9 cellular contexts compared by ENCODE assay signal in the genomic region with DNA sequence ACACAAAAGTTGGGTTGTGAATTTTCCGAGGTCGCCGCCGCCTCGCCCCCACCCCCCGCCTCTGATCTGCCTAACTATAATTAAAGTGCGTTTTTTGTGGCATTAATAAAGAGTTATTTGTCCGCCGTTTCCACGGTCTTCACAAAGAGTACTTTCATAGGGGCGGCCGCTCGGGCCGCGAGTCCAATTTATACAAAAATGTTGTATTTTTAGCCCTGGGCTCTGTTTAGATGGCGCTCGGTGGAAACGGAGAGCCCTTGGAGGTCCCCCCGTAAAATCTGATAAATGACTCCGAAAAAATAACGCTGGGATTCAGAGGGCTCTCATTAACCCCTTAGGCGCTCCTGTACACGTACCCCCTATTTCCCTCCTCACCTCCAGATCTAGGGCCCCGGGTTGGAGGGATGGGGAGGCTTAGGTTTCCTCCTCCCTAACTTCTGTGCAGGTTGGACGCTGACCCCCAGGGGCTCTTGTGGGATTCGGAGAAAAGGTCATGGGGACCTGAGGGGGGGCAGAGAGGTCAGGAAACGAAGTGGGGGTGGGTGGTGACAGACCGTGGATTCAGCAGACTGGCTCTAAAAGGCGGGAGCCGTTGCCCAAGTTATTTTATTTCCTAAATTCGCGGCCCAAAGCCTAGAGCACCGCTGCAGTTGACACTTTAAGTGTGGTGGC. TPM values are rescaled to one million over a fixed set of nuclear protein-coding genes. Genes with fewer than 3 reads are reported as not detected.
DNase-seq lines count a peak whose midpoint lies in the region; ATAC-seq and TF ChIP-seq lines count a peak whose summit lies in the region.
"Had no signal": no experiment of that assay in that cellular context is flagged by ENCODE, and none has a peak within 500 bp of the region (broad histone marks: within the 10 kb centered on the region; RNA-seq: fewer than 3 reads in every experiment).

No MANE protein-coding gene starts in this region.

- no peaks in the 10 kb centered on the region for H3K9me3 Mint-ChIP-seq in activated naive CD4-positive, alpha-beta T cell treated with anti-CD3 and anti-CD28 coated beads for 36 hours
- H3K9me3 Mint-ChIP-seq in central memory CD8-positive, alpha-beta T cell, result no peaks in the 10 kb centered on the region

- ATAC-seq in central memory CD8-positive, alpha-beta T cell (replicated peaks; ENCODE audit: extremely low read depth, poor library complexity, severe bottlenecking), result no peak
- ATAC-seq in upper lobe of right lung, result no peak
- ATAC-seq in GM19452 (IDR thresholded peaks at IDR 0.05; ENCODE audit: unreplicated experiment), result no peak

- H3K4me1 Mint-ChIP-seq in activated naive CD4-positive, alpha-beta T cell treated with anti-CD3 and anti-CD28 coated beads for 36 hours (ENCODE audit: low read depth), result peaks cover 48% of the 10 kb centered on the region
- peaks cover 42% of the 10 kb centered on the region for H3K4me1 Mint-ChIP-seq in central memory CD8-positive, alpha-beta T cell

- H3K36me3 Mint-ChIP-seq in activated naive CD4-positive, alpha-beta T cell treated with anti-CD3 and anti-CD28 coated beads for 36 hours (ENCODE audit: low read depth), result no peaks in the 10 kb centered on the region
- peaks cover 4% of the 10 kb centered on the region for H3K36me3 Mint-ChIP-seq in central memory CD8-positive, alpha-beta T cell (ENCODE audit: insufficient read depth)

- H3K4me3 Mint-ChIP-seq in activated naive CD4-positive, alpha-beta T cell treated with anti-CD3 and anti-CD28 coated beads for 36 hours, result peak overlapping the region; percentile 26
- peak overlapping the region; percentile 72 for H3K4me3 Mint-ChIP-seq in central memory CD8-positive, alpha-beta T cell

- intact Hi-C loops in activated naive CD4-positive, alpha-beta T cell treated with anti-CD3 and anti-CD28 coated beads for 36 hours (cut with micrococcal nuclease), result loop anchor here (5.0 kb wide), 3 partner anchors 343 to 772 kb away; partner anchors contain the start of gene EMX1
- intact Hi-C loops in upper lobe of right lung (cut with DNase I), result loop anchor here (10.0 kb wide), 1 partner anchor 221 kb away; no protein-coding TSS in a partner anchor

- no peak for DNase-seq in activated naive CD4-positive, alpha-beta T cell treated with anti-CD3 and anti-CD28 coated beads for 36 hours
- no peak for DNase-seq in activated naive CD4-positive, alpha-beta T cell treated with Interleukin-2 at 50 U/mL for 16 hours
- no peak for DNase-seq in central memory CD8-positive, alpha-beta T cell (ENCODE audit: low spot score in 2 of 2)
- peak; percentile 20 for DNase-seq in upper lobe of right lung
- no peak for DNase-seq in NCI-H446 (lab: John Stamatoyannopoulos, UW)
- no peak for DNase-seq in NCI-H524 (lab: John Stamatoyannopoulos, UW)
- DNase-seq: SHP77 had no signal

- H3K27ac ChIP-seq in mesodermal cell (ENCODE audit: low read depth, low read length, severe bottlenecking), result no peak overlapping the region
- H3K27ac ChIP-seq in upper lobe of right lung, result no peak overlapping the region

- H3K27me3 ChIP-seq in upper lobe of right lung, result peaks cover 74% of the 10 kb centered on the region

- H3K9me3 ChIP-seq in mesodermal cell (ENCODE audit: control insufficient read depth, low read length) (peaks cover 10% of the 10 kb centered on the region), upper lobe of right lung (no peaks in the 10 kb centered on the region)

- 0 to 1% methylated on average over 13 to 18 of the region's 33 CpGs for WGBS in mesodermal cell (ENCODE audit: insufficient coverage in 2 of 2), 2 experiments

- no peak for TF ChIP-seq CTCF in upper lobe of right lung (IDR thresholded peaks at IDR 0.05)

- H3K4me3 ChIP-seq in mesodermal cell (ENCODE audit: extremely low read depth, insufficient read depth, low read length, poor library complexity, severe bottlenecking), result peak overlapping the region; percentile 33
- H3K4me3 ChIP-seq in upper lobe of right lung, result peak overlapping the region; percentile 46

- H3K27me3 Mint-ChIP-seq in activated naive CD4-positive, alpha-beta T cell treated with anti-CD3 and anti-CD28 coated beads for 36 hours (ENCODE audit: low read depth), result peaks cover 76% of the 10 kb centered on the region
- peaks cover 88% of the 10 kb centered on the region for H3K27me3 Mint-ChIP-seq in central memory CD8-positive, alpha-beta T cell

- H3K4me1 ChIP-seq in mesodermal cell (ENCODE audit: control insufficient read depth, insufficient read depth, low read length, poor library complexity, severe bottlenecking), result peaks cover 12% of the 10 kb centered on the region
- H3K4me1 ChIP-seq in upper lobe of right lung, result peaks cover 66% of the 10 kb centered on the region

- no peaks in the 10 kb centered on the region for H3K36me3 ChIP-seq in mesodermal cell (ENCODE audit: control insufficient read depth, insufficient read depth, low read length)
- H3K36me3 ChIP-seq in upper lobe of right lung, result no peaks in the 10 kb centered on the region

- CTCF ChIA-PET in activated naive CD4-positive, alpha-beta T cell treated with anti-CD3 and anti-CD28 coated beads for 36 hours (lab: Charles Lee), result no interaction called here

- H3K27ac Mint-ChIP-seq in activated naive CD4-positive, alpha-beta T cell treated with anti-CD3 and anti-CD28 coated beads for 36 hours, result no peak overlapping the region
- no peak overlapping the region for H3K27ac Mint-ChIP-seq in central memory CD8-positive, alpha-beta T cell (ENCODE audit: low read depth)

RNA-seq across cellular contexts. Expression of gene CYP26B1, which starts 1.9 kb away (rescaled TPM):
- not detected for total RNA-seq in activated naive CD4-positive, alpha-beta T cell treated with anti-CD3 and anti-CD28 coated beads for 36 hours
- polyA plus RNA-seq in mesodermal cell (2013, experiment 1 of 2), result 0.74 TPM
- polyA plus RNA-seq in mesodermal cell (2013, experiment 2 of 2), result 0.66 TPM
- total RNA-seq in upper lobe of right lung, result 3.8 TPM
